Comparison of ENCODE assay signal across 33 cellular contexts in the genomic region with DNA sequence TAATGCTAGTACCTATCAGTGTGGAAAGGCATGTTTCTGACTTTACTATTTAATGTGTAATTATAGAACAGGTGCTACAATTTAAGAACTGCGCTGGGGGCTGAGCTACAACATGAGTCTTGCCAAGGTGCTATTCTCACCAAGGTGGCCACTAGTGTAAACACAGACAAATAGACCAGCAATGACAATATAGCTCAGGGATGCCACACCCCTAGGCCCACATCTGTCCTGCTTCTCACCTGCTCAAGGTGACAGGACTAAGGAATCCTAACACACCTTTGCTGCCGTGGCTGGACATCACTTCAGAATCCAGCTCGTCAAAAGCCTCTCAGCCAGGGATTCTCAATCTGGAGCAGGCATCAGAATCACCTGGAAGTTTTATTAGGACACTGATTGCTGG. TPM values are rescaled to one million over a fixed set of nuclear protein-coding genes. Genes with fewer than 3 reads are reported as not detected.
DNase-seq lines count a peak whose midpoint lies in the region; ATAC-seq and TF ChIP-seq lines count a peak whose summit lies in the region.
"Had no signal": no experiment of that assay in that cellular context is flagged by ENCODE, and none has a peak within 500 bp of the region (broad histone marks: within the 10 kb centered on the region; RNA-seq: fewer than 3 reads in every experiment).

No MANE protein-coding gene starts in this region.

- H3K36me3 ChIP-seq in rectal smooth muscle tissue (ENCODE audit: control insufficient read depth, insufficient read depth, low read length), result peaks cover 2% of the 10 kb centered on the region
- no peaks in the 10 kb centered on the region for H3K36me3 ChIP-seq in upper lobe of left lung
- H3K36me3 ChIP-seq: BLaER1, breast epithelium, neutrophil, SJCRH30 had no signal

- peak overlapping the region; percentile 85 to 91 for H3K27ac ChIP-seq in coronary artery
- H3K27ac ChIP-seq in rectal smooth muscle tissue (ENCODE audit: low read depth, low read length), result peak overlapping the region; percentile 15
- H3K27ac ChIP-seq in upper lobe of left lung, result peak overlapping the region in 2 of 4 donors; percentile 14 to 32
- H3K27ac ChIP-seq: BLaER1, neutrophil, psoas muscle, SJCRH30, testis had no signal

- TF ChIP-seq EP300 in upper lobe of left lung (IDR thresholded peaks at IDR 0.05), result no peak

- TF ChIP-seq CTCF in coronary artery (IDR thresholded peaks at IDR 0.05), result no peak
- no peak for TF ChIP-seq CTCF in upper lobe of left lung (IDR thresholded peaks at IDR 0.05)

- H3K4me1 ChIP-seq in rectal smooth muscle tissue (ENCODE audit: control insufficient read depth, insufficient read depth, low read length) (peaks cover 22% of the 10 kb centered on the region), upper lobe of left lung (peaks cover 10 to 38% (median 36%) of the 10 kb centered on the region in 4 donors)
- H3K4me1 ChIP-seq: breast epithelium had no signal

- H3K4me3 ChIP-seq in coronary artery, result no peak overlapping the region
- no peak overlapping the region for H3K4me3 ChIP-seq in rectal smooth muscle tissue (ENCODE audit: low read length)
- H3K4me3 ChIP-seq in upper lobe of left lung, result no peak overlapping the region
- H3K4me3 ChIP-seq: BLaER1, breast epithelium, psoas muscle, SJCRH30, testis had no signal

- H3K27me3 ChIP-seq in rectal smooth muscle tissue (ENCODE audit: control insufficient read depth, insufficient read depth, low read length) (no peaks in the 10 kb centered on the region), upper lobe of left lung (no peaks in the 10 kb centered on the region)
- H3K27me3 ChIP-seq: BLaER1, breast epithelium, neutrophil, SJCRH30, testis had no signal

- no peak for TF ChIP-seq POLR2A in upper lobe of left lung (IDR thresholded peaks at IDR 0.05)

- DNase-seq in COLO668 (lab: John Stamatoyannopoulos, UW; ENCODE audit: unreplicated experiment) (peak; percentile 58), NCI-H146 (lab: John Stamatoyannopoulos, UW) (peak; percentile 98), coronary artery (ENCODE audit: low spot score) (no peak), LoVo (ENCODE audit: low spot score) (no peak), upper lobe of left lung (no peak)
- DNase-seq: ACHN; activated CD4-positive, alpha-beta T cell treated with anti-CD3 and anti-CD28 coated beads, Interleukin-2, amount 50 U/mL, for 4 hours; activated naive CD4-positive, alpha-beta T cell treated with Interleukin-2 at 50 U/mL for 16 hours; activated T-cell treated with anti-CD3 and anti-CD28 coated beads, Interleukin-2, amount 50 U/mL, for 72 hours; cortex of kidney; effector memory CD8-positive, alpha-beta T cell; foreskin melanocyte; GF-D8; H7; hypothalamus; immature natural killer cell; mesendoderm; NCI-H1436; NCI-H2171; NCI-H524 treated with DMSO at 0.1 percent for 48 hours; psoas muscle; SJCRH30; stimulated activated naive CD4-positive, alpha-beta T cell treated with Interleukin-2 at 50 U/mL for 16 hours; T-helper 1 cell; testis had no signal

- 89 to 92% methylated on average over 2 to 3 of the region's 3 CpGs for WGBS in upper lobe of left lung, 2 donors

- ATAC-seq in HG03039 (IDR thresholded peaks at IDR 0.05; ENCODE audit: unreplicated experiment), result no peak
- no peak for ATAC-seq in HG03175 (IDR thresholded peaks at IDR 0.05; ENCODE audit: unreplicated experiment)
- ATAC-seq in upper lobe of left lung (ENCODE audit: low FRiP score in 2 of 2), result no peak
- ATAC-seq: activated T-cell treated with anti-CD3 and anti-CD28 coated beads, Interleukin-2, amount 50 U/mL, for 72 hours; effector memory CD8-positive, alpha-beta T cell; esophagus mucosa; left lobe of liver; psoas muscle had no signal

- H3K9me3 ChIP-seq in upper lobe of left lung, result no peaks in the 10 kb centered on the region
- H3K9me3 ChIP-seq: BLaER1, breast epithelium, neutrophil, psoas muscle, SJCRH30, testis had no signal

- H3K9ac ChIP-seq in rectal smooth muscle tissue (ENCODE audit: low read length), result no peak overlapping the region
- H3K9ac ChIP-seq: BLaER1 had no signal

RNA-seq across cellular contexts. Expression of a gene that starts 17.1 kb away (rescaled TPM):
- total RNA-seq in upper lobe of left lung, result 10 to 100 TPM; 19.6 to 36.5 (median 26.0) TPM
- total RNA-seq: activated T-cell treated with anti-CD3 and anti-CD28 coated beads, Interleukin-2, amount 50 U/mL, for 72 hours; SJCRH30 had no signal

Comparison
In these comparisons a context has a peak if more than half of its experiments do, and no peak if none do; other contexts are left out.
1. DNase-seq: peak in COLO668 (single experiment) and NCI-H146 (single experiment); none in coronary artery (single experiment), LoVo (single experiment) and upper lobe of left lung (0 of 2).